1 cellular context compared by ENCODE assay signal in the genomic region with DNA sequence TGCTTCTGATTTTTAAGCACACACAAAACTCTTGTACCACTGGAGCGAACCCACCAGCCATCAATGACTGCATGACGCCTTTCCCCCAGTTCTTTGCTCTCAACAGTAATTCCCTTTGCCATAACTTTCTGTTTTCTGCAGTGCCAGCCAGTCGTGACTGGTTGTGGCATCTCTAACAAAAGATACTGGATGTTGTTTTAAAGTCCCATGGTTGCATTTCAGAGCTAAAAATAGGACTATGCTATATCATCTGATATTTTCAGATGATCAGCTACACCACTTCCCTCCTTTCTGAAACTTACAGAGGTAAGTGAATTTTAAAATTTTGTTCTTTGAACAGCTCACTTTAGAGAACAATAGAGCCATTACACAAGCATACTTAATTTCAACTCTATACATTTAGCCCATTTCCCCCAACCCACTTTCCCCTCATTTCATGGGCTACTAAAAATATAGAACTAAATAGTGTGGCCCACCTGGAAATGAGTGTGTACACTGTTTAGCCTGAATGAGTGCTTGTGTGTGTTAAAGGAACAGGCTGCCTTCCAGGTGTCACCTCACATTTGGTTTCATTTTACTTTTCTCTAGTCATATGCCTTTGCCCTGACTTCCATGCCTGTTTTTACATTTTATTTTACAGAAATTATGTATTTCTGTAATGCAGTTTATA.
TF ChIP-seq lines count a peak whose summit lies in the region.

No MANE protein-coding gene starts in this region.

TF ChIP-seq in GM12878, 131 proteins besides CTCF, POLR2A, EP300 and RAD21 (continued from another document and continues in another):
- TF ChIP-seq SMC3 (IDR thresholded peaks at IDR 0.05; ENCODE audit: borderline replicate concordance, low read length) (no peak; the same call in 1 of the 2 replicates), HDGF (IDR thresholded peaks at IDR 0.05) (no peak), KLF5 (IDR thresholded peaks at IDR 0.05; ENCODE audit: partially characterized antibody) (no peak), ZSCAN29 (IDR thresholded peaks at IDR 0.05) (no peak), GABPA (IDR thresholded peaks at IDR 0.05; ENCODE audit: low read depth) (no peak), RAD51 (IDR thresholded peaks at IDR 0.05) (no peak), BHLHE40 (IDR thresholded peaks at IDR 0.05; ENCODE audit: borderline replicate concordance in 1 of 2, low read depth in 2 of 2, low read length in 1 of 2) (peak; percentile 40 to 53; a peak in 2 of 4 replicates), EED (IDR thresholded peaks at IDR 0.05; ENCODE audit: low read depth) (peak; percentile 57), BACH1 (IDR thresholded peaks at IDR 0.05; ENCODE audit: borderline replicate concordance) (no peak), HDAC2 (IDR thresholded peaks at IDR 0.05) (no peak), PML (IDR thresholded peaks at IDR 0.05; ENCODE audit: low read length) (peak; percentile 58; the same call in 1 of the 2 replicates), EZH2 (IDR thresholded peaks at IDR 0.05; ENCODE audit: borderline replicate concordance, control insufficient read depth, low read depth, low read length) (no peak), FOXM1 (IDR thresholded peaks at IDR 0.05; ENCODE audit: low read depth, low read length) (peak; percentile 71), YY1 (IDR thresholded peaks at IDR 0.05; ENCODE audit: low read depth, low read length) (no peak), TAF1 (IDR thresholded peaks at IDR 0.05; ENCODE audit: borderline replicate concordance, low read depth, low read length) (peak; percentile 35; the same call in 1 of the 2 replicates), SUPT20H (IDR thresholded peaks at IDR 0.05; ENCODE audit: borderline replicate concordance, control insufficient read depth, low read depth, low read length) (no peak), BMI1 (IDR thresholded peaks at IDR 0.05; ENCODE audit: borderline replicate concordance) (no peak), MEF2A (IDR thresholded peaks at IDR 0.05; ENCODE audit: insufficient read depth, low read depth, low read length) (peak; percentile 93), TCF12 (IDR thresholded peaks at IDR 0.05; ENCODE audit: low read depth, low read length) (0 out of 2 replicates have a peak, but pooled peaks have one; percentile 66), STAT3 (IDR thresholded peaks at IDR 0.05; ENCODE audit: low read depth, low read length) (0 out of 2 replicates have a peak, but pooled peaks have one; percentile 62), NR2F1 (conservative IDR thresholded peaks at IDR 0.05) (no peak), ZZZ3 (IDR thresholded peaks at IDR 0.05; ENCODE audit: control insufficient read depth, insufficient read length, low read depth) (no peak), ZNF384 (IDR thresholded peaks at IDR 0.05; ENCODE audit: borderline replicate concordance, low read depth, low read length) (no peak; the same call in 1 of the 2 replicates), LARP7 (IDR thresholded peaks at IDR 0.05) (no peak), GATAD2B (conservative IDR thresholded peaks at IDR 0.05; ENCODE audit: low read depth) (0 out of 2 replicates have a peak, but pooled peaks have one; percentile 58), NFXL1 (IDR thresholded peaks at IDR 0.05; ENCODE audit: borderline replicate concordance) (no peak), JUNB (IDR thresholded peaks at IDR 0.05) (no peak; the same call in 1 of the 2 replicates), HSF1 (IDR thresholded peaks at IDR 0.05; ENCODE audit: low read depth, low read length) (no peak), CREM (IDR thresholded peaks at IDR 0.05; ENCODE audit: low read depth) (peak; percentile 44; the same call in 1 of the 2 replicates), E2F8 (IDR thresholded peaks at IDR 0.05; ENCODE audit: low read depth, partially characterized antibody) (no peak), SIX5 (IDR thresholded peaks at IDR 0.05; ENCODE audit: low read depth, low read length, severe bottlenecking) (no peak), POLR2AphosphoS2 (IDR thresholded peaks at IDR 0.05; ENCODE audit: low read depth, low read length) (no peak), SMAD5 (IDR thresholded peaks at IDR 0.05; ENCODE audit: low read depth) (no peak), CHD1 (IDR thresholded peaks at IDR 0.05; ENCODE audit: low read depth, low read length) (no peak), CBX3 (IDR thresholded peaks at IDR 0.05; ENCODE audit: borderline replicate concordance, low read depth) (no peak), SUZ12 (IDR thresholded peaks at IDR 0.05; ENCODE audit: unreplicated experiment) (no peak), ZNF274 (IDR thresholded peaks at IDR 0.05; ENCODE audit: insufficient read depth, insufficient read length) (no peak), SREBF2 (IDR thresholded peaks at IDR 0.05; ENCODE audit: low read length) (no peak), ZNF24 (IDR thresholded peaks at IDR 0.05) (peak; percentile 48; the same call in 1 of the 2 replicates), WRNIP1 (IDR thresholded peaks at IDR 0.05; ENCODE audit: borderline replicate concordance, low read depth, low read length) (no peak), HCFC1 (IDR thresholded peaks at IDR 0.05; ENCODE audit: low read length) (no peak), MXI1 (IDR thresholded peaks at IDR 0.05; ENCODE audit: low read depth, low read length) (no peak; the same call in 1 of the 2 replicates), MEF2B (IDR thresholded peaks at IDR 0.05; ENCODE audit: partially characterized antibody, poor library complexity, severe bottlenecking) (peak; percentile 91), NBN (IDR thresholded peaks at IDR 0.05) (no peak), KAT2A (conservative IDR thresholded peaks at IDR 0.05; ENCODE audit: control insufficient read depth, low read depth, low read length) (no peak), USF2 (IDR thresholded peaks at IDR 0.05; ENCODE audit: borderline replicate concordance, low read depth, low read length) (no peak), SP1 (IDR thresholded peaks at IDR 0.05; ENCODE audit: low read depth, low read length) (peak; percentile 9)
- TF ChIP-seq, protein P1, sequence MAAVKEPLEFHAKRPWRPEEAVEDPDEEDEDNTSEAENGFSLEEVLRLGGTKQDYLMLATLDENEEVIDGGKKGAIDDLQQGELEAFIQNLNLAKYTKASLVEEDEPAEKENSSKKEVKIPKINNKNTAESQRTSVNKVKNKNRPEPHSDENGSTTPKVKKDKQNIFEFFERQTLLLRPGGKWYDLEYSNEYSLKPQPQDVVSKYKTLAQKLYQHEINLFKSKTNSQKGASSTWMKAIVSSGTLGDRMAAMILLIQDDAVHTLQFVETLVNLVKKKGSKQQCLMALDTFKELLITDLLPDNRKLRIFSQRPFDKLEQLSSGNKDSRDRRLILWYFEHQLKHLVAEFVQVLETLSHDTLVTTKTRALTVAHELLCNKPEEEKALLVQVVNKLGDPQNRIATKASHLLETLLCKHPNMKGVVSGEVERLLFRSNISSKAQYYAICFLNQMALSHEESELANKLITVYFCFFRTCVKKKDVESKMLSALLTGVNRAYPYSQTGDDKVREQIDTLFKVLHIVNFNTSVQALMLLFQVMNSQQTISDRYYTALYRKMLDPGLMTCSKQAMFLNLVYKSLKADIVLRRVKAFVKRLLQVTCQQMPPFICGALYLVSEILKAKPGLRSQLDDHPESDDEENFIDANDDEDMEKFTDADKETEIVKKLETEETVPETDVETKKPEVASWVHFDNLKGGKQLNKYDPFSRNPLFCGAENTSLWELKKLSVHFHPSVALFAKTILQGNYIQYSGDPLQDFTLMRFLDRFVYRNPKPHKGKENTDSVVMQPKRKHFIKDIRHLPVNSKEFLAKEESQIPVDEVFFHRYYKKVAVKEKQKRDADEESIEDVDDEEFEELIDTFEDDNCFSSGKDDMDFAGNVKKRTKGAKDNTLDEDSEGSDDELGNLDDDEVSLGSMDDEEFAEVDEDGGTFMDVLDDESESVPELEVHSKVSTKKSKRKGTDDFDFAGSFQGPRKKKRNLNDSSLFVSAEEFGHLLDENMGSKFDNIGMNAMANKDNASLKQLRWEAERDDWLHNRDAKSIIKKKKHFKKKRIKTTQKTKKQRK (IDR thresholded peaks at IDR 0.05; ENCODE audit: low read depth, low read length) = no peak
- TF ChIP-seq, protein P2, sequence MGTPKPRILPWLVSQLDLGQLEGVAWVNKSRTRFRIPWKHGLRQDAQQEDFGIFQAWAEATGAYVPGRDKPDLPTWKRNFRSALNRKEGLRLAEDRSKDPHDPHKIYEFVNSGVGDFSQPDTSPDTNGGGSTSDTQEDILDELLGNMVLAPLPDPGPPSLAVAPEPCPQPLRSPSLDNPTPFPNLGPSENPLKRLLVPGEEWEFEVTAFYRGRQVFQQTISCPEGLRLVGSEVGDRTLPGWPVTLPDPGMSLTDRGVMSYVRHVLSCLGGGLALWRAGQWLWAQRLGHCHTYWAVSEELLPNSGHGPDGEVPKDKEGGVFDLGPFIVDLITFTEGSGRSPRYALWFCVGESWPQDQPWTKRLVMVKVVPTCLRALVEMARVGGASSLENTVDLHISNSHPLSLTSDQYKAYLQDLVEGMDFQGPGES (IDR thresholded peaks at IDR 0.05) = no peak
- TF ChIP-seq, protein P3, sequence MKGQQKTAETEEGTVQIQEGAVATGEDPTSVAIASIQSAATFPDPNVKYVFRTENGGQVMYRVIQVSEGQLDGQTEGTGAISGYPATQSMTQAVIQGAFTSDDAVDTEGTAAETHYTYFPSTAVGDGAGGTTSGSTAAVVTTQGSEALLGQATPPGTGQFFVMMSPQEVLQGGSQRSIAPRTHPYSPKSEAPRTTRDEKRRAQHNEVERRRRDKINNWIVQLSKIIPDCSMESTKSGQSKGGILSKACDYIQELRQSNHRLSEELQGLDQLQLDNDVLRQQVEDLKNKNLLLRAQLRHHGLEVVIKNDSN (IDR thresholded peaks at IDR 0.05; ENCODE audit: borderline replicate concordance, extremely low read length, insufficient read depth, low read depth, low read length) = no peak
- TF ChIP-seq, protein P4, sequence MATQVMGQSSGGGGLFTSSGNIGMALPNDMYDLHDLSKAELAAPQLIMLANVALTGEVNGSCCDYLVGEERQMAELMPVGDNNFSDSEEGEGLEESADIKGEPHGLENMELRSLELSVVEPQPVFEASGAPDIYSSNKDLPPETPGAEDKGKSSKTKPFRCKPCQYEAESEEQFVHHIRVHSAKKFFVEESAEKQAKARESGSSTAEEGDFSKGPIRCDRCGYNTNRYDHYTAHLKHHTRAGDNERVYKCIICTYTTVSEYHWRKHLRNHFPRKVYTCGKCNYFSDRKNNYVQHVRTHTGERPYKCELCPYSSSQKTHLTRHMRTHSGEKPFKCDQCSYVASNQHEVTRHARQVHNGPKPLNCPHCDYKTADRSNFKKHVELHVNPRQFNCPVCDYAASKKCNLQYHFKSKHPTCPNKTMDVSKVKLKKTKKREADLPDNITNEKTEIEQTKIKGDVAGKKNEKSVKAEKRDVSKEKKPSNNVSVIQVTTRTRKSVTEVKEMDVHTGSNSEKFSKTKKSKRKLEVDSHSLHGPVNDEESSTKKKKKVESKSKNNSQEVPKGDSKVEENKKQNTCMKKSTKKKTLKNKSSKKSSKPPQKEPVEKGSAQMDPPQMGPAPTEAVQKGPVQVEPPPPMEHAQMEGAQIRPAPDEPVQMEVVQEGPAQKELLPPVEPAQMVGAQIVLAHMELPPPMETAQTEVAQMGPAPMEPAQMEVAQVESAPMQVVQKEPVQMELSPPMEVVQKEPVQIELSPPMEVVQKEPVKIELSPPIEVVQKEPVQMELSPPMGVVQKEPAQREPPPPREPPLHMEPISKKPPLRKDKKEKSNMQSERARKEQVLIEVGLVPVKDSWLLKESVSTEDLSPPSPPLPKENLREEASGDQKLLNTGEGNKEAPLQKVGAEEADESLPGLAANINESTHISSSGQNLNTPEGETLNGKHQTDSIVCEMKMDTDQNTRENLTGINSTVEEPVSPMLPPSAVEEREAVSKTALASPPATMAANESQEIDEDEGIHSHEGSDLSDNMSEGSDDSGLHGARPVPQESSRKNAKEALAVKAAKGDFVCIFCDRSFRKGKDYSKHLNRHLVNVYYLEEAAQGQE (IDR thresholded peaks at IDR 0.05; ENCODE audit: low read depth, low read length) = no peak
